8 cellular contexts compared by ENCODE assay signal in the genomic region with DNA sequence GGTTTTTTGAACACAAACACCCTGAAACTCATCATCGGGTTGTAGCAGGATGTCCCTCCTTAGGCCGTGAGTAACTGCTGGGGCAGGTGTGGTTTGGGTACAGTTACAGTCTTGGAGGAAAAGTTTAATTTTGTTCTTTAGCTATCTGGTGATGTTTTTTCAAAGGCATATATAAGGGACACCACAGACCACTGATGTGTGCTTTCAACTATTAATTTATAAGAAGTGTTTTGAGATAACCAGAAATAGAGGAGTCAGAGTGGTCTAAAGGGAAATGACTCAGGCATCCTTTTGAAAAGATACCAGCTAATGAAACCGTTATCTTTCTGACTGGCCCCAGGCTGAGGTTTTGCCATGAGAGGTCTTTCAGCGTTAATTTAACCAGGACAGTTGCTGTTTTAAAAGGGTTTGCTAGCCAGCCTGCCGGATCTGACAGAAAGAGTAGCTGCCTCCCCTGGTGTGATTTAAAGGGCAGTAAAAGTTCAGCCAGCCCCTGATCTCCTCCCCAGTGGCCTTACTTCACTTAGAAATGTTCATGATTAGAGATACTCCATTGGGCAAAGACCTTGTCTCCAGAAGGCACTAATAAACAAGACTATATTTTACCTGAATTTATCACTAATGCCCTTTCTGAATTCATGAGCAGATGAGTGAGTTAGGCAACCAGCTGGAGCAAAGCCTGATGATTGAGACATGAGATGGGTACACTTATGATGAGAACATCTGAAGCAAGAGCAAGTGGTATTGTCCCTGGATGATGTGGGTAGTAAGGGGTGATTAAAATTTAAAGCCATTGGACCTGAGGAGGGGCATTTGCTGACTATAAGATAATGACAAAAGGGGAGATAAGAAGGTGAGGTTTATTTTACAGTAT.
A peak's percentile ranks its signal among the peaks of the same experiment; 100 is the strongest.
DNase-seq lines count a peak whose midpoint lies in the region; ATAC-seq and TF ChIP-seq lines count a peak whose summit lies in the region.

No MANE protein-coding gene starts in this region.

- H3K9me3 Mint-ChIP-seq in GM23338 (no peaks in the 10 kb centered on the region; the same call in 2 of the 3 replicates), T-cell (no peaks in the 10 kb centered on the region), glutamatergic neuron (ENCODE audit: unreplicated experiment) (no peaks in the 10 kb centered on the region)

- no peak overlapping the region for H3K4me2 ChIP-seq in GM23338

- no peaks in the 10 kb centered on the region for H3F3A ChIP-seq in GM23338 (replicated peaks; ENCODE audit: low read depth)

- POLR2A ChIA-PET in T-cell (lab: Charles Lee) = no interaction called here

- no peak overlapping the region for H3K4me3 ChIP-seq in GM23338

- H3K9me2 ChIP-seq in GM23338 (ENCODE audit: insufficient read depth) = 0 out of 2 replicates have a peak, but pooled peaks cover 2% of the 10 kb centered on the region

- CTCF ChIA-PET in T-cell (lab: Charles Lee) = interaction anchor here in 1 of 2 donors (0.7 kb wide), 1 partner anchor 222 kb away, joined by 3 read pairs; no protein-coding TSS in a partner anchor

- H3K27me3 ChIP-seq in GM23338 (ENCODE audit: insufficient read depth) = no peaks in the 10 kb centered on the region

- intact Hi-C loops in left ventricle myocardium superior (cut with micrococcal nuclease) = no loop called here

- ATAC-seq in GM23338 (no peak), T-cell (replicated peaks in 1 of 4) (peak; percentile 33 to 73 (median 36)), left ventricle myocardium superior (peak; percentile 37)

- H3K36me3 Mint-ChIP-seq in GM23338 (ENCODE audit: low read depth) (no peaks in the 10 kb centered on the region), T-cell (no peaks in the 10 kb centered on the region), glutamatergic neuron (ENCODE audit: unreplicated experiment) (no peaks in the 10 kb centered on the region)

- H2AFZ ChIP-seq in GM23338 = 0 out of 2 replicates have a peak overlapping the region, but pooled peaks have one; percentile 29

- peak; percentile 85 for DNase-seq in Daoy (ENCODE audit: low read depth)
- DNase-seq in GM23338 (ENCODE audit: low spot score) = no peak
- peak in 4 of 34 experiments; percentile 1 to 6 (median 3) for DNase-seq in T-cell
- DNase-seq in left ventricle myocardium superior = no peak
- no peak for DNase-seq in NOMO-1 treated with DMSO at 0.1 percent for 48 hours (lab: John Stamatoyannopoulos, UW; ENCODE audit: unreplicated experiment)
- DNase-seq in substantia nigra (lab: John Stamatoyannopoulos, UW) = no peak
- DNase-seq in COLO668 (lab: John Stamatoyannopoulos, UW; ENCODE audit: unreplicated experiment) = no peak
- no peak for DNase-seq in glutamatergic neuron

- H3K36me3 ChIP-seq in GM23338 (ENCODE audit: insufficient read depth) = no peaks in the 10 kb centered on the region

- H3K4me3 Mint-ChIP-seq in GM23338 = no peak overlapping the region
- H3K4me3 Mint-ChIP-seq in T-cell = no peak overlapping the region
- no peak overlapping the region for H3K4me3 Mint-ChIP-seq in glutamatergic neuron (ENCODE audit: unreplicated experiment)

- H3K27ac Mint-ChIP-seq in GM23338 (no peak overlapping the region), T-cell (peak overlapping the region; percentile 23 to 41), glutamatergic neuron (ENCODE audit: unreplicated experiment) (no peak overlapping the region)

- no peak overlapping the region for H3K27ac ChIP-seq in GM23338 (ENCODE audit: low read depth)
- H3K27ac ChIP-seq in substantia nigra (ENCODE audit: low read depth, low read length, poor library complexity, severe bottlenecking) = no peak overlapping the region

- no peaks in the 10 kb centered on the region for H4K20me1 ChIP-seq in GM23338 (replicated peaks; ENCODE audit: insufficient read depth)

- H3K4me1 ChIP-seq in GM23338 (ENCODE audit: insufficient read depth) = 0 out of 2 replicates have a peak, but pooled peaks cover 8% of the 10 kb centered on the region

- H3K27me3 Mint-ChIP-seq in GM23338 (ENCODE audit: insufficient read depth, low read depth, poor library complexity) (peaks cover 4% of the 10 kb centered on the region), T-cell (no peaks in the 10 kb centered on the region), glutamatergic neuron (ENCODE audit: unreplicated experiment) (no peaks in the 10 kb centered on the region)

- no peaks in the 10 kb centered on the region for H3K79me2 ChIP-seq in GM23338 (replicated peaks; ENCODE audit: insufficient read depth)

- no peak for TF ChIP-seq CTCF in GM23338 (conservative IDR thresholded peaks at IDR 0.05; ENCODE audit: low read depth in 2 of 2)
- no peak for TF ChIP-seq CTCF in glutamatergic neuron (IDR thresholded peaks at IDR 0.05; ENCODE audit: partially characterized antibody, unreplicated experiment)

- peaks cover 21% of the 10 kb centered on the region for H3K4me1 Mint-ChIP-seq in GM23338
- peaks cover 19 to 36% (median 36%) of the 10 kb centered on the region in 3 donors for H3K4me1 Mint-ChIP-seq in T-cell
- peaks cover 18% of the 10 kb centered on the region for H3K4me1 Mint-ChIP-seq in glutamatergic neuron (ENCODE audit: low read depth, unreplicated experiment)

TF ChIP-seq in GM23338, 12 proteins besides CTCF, POLR2A, EP300 and RAD21 (continues in another document):
- TF ChIP-seq, protein P1, sequence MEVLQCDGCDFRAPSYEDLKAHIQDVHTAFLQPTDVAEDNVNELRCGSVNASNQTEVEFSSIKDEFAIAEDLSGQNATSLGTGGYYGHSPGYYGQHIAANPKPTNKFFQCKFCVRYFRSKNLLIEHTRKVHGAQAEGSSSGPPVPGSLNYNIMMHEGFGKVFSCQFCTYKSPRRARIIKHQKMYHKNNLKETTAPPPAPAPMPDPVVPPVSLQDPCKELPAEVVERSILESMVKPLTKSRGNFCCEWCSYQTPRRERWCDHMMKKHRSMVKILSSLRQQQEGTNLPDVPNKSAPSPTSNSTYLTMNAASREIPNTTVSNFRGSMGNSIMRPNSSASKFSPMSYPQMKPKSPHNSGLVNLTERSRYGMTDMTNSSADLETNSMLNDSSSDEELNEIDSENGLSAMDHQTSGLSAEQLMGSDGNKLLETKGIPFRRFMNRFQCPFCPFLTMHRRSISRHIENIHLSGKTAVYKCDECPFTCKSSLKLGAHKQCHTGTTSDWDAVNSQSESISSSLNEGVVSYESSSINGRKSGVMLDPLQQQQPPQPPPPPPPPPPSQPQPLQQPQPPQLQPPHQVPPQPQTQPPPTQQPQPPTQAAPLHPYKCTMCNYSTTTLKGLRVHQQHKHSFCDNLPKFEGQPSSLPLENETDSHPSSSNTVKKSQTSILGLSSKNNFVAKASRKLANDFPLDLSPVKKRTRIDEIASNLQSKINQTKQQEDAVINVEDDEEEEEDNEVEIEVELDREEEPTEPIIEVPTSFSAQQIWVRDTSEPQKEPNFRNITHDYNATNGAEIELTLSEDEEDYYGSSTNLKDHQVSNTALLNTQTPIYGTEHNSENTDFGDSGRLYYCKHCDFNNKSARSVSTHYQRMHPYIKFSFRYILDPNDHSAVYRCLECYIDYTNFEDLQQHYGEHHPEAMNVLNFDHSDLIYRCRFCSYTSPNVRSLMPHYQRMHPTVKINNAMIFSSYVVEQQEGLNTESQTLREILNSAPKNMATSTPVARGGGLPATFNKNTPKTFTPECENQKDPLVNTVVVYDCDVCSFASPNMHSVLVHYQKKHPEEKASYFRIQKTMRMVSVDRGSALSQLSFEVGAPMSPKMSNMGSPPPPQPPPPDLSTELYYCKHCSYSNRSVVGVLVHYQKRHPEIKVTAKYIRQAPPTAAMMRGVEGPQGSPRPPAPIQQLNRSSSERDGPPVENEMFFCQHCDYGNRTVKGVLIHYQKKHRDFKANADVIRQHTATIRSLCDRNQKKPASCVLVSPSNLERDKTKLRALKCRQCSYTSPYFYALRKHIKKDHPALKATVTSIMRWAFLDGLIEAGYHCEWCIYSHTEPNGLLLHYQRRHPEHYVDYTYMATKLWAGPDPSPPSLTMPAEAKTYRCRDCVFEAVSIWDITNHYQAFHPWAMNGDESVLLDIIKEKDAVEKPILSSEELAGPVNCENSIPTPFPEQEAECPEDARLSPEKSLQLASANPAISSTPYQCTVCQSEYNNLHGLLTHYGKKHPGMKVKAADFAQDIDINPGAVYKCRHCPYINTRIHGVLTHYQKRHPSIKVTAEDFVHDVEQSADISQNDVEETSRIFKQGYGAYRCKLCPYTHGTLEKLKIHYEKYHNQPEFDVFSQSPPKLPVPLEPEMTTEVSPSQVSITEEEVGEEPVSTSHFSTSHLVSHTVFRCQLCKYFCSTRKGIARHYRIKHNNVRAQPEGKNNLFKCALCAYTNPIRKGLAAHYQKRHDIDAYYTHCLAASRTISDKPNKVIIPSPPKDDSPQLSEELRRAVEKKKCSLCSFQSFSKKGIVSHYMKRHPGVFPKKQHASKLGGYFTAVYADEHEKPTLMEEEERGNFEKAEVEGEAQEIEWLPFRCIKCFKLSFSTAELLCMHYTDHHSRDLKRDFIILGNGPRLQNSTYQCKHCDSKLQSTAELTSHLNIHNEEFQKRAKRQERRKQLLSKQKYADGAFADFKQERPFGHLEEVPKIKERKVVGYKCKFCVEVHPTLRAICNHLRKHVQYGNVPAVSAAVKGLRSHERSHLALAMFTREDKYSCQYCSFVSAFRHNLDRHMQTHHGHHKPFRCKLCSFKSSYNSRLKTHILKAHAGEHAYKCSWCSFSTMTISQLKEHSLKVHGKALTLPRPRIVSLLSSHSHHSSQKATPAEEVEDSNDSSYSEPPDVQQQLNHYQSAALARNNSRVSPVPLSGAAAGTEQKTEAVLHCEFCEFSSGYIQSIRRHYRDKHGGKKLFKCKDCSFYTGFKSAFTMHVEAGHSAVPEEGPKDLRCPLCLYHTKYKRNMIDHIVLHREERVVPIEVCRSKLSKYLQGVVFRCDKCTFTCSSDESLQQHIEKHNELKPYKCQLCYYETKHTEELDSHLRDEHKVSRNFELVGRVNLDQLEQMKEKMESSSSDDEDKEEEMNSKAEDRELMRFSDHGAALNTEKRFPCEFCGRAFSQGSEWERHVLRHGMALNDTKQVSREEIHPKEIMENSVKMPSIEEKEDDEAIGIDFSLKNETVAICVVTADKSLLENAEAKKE (CRISPR knock-in tag; IDR thresholded peaks at IDR 0.05) = no peak
- TF ChIP-seq ZNF114 (CRISPR knock-in tag; IDR thresholded peaks at IDR 0.05) = no peak

Comparison
In these comparisons a context has a peak if more than half of its experiments do, and no peak if none do; other contexts are left out.
1. H3K27ac Mint-ChIP-seq: peak in T-cell (2 of 2); none in GM23338 (single experiment) and glutamatergic neuron (single experiment).